In the genomic region with DNA sequence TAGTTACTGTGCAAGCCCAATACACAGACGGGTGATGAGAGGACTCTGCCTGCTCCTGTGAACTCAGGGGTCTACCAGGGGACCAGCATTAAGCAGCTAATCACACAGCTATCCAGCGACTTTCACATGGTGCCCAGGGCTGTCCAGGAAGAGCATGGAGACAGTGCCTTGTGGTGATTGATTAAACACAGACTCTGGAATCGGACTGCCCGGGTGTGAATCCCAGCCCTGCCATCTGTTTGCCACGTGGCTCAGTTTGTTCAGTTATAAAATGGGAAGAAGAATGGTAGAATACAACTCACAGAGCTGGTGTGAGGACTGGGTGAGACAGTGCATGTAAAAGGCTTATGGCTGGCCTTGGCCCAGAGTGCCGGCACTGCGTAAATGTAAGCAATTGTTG, we compare ENCODE assay signal across 11 cellular contexts. TPM values are rescaled to one million over a fixed set of nuclear protein-coding genes. Genes with fewer than 3 reads are reported as not detected.
DNase-seq lines count a peak whose midpoint lies in the region; ATAC-seq, FAIRE-seq and TF ChIP-seq lines count a peak whose summit lies in the region.
"Had no signal": no experiment of that assay in that cellular context is flagged by ENCODE, and none has a peak within 500 bp of the region (broad histone marks: within the 10 kb centered on the region; RNA-seq: fewer than 3 reads in every experiment).

No MANE protein-coding gene starts in this region.

- 82 to 83% methylated on average over 7 of the region's 7 CpGs for WGBS in pancreas, 2 donors

- ATAC-seq in pancreas (no peak), HG03025 (IDR thresholded peaks at IDR 0.05; ENCODE audit: low FRiP score, unreplicated experiment) (no peak)

- TF ChIP-seq CTCF in A673 (conservative IDR thresholded peaks at IDR 0.05; ENCODE audit: low read depth, low read length) = no peak
- no peak for TF ChIP-seq CTCF in RWPE1 (conservative IDR thresholded peaks at IDR 0.05; ENCODE audit: low read depth)
- no peak for TF ChIP-seq CTCF in fibroblast of mammary gland (conservative IDR thresholded peaks at IDR 0.05; ENCODE audit: control insufficient read depth, insufficient read depth, low read depth, low read length)
- TF ChIP-seq CTCF in pancreas (IDR thresholded peaks at IDR 0.05) = no peak
- no peak for TF ChIP-seq CTCF in MM.1S (IDR thresholded peaks at IDR 0.05; ENCODE audit: low read length)

- no TSS peak for BruUV-seq in A673 (replicated peaks; lab: Mats Ljungman, UMichigan)

- H3K4me1 ChIP-seq in A673 (ENCODE audit: insufficient read depth, low read length, poor library complexity, severe bottlenecking) (peaks cover 57% of the 10 kb centered on the region), pancreas (peaks cover 32 to 34% (median 33%) of the 10 kb centered on the region in 3 donors), MM.1S (ENCODE audit: low read length) (peaks cover 12% of the 10 kb centered on the region)

- DNase-seq in A673 (ENCODE audit: low spot score) = no peak
- no peak for DNase-seq in RWPE1 (ENCODE audit: low spot score)
- peak; percentile 23 for DNase-seq in fibroblast of mammary gland (ENCODE audit: low read depth)
- no peak for DNase-seq in pancreas
- no peak for DNase-seq in DMS 273 treated with DMSO at 0.1 percent for 48 hours (lab: John Stamatoyannopoulos, UW)
- no peak for DNase-seq in NCI-H226
- DNase-seq in MM.1S = no peak
- DNase-seq: activated naive CD4-positive, alpha-beta T cell treated with anti-CD3 and anti-CD28 coated beads, Interleukin-2, amount 50 U/mL, for 16 hours; CD4-positive, alpha-beta T cell; SHP77 had no signal

- no peak overlapping the region for H3K4me2 ChIP-seq in MM.1S (ENCODE audit: low read depth, low read length)

- no peaks in the 10 kb centered on the region for H3K9me2 ChIP-seq in MM.1S (replicated peaks; ENCODE audit: insufficient read depth, low read length)

- no peaks in the 10 kb centered on the region for H3K79me2 ChIP-seq in MM.1S (ENCODE audit: low read length)

- intact Hi-C loops in A673 (cut with micrococcal nuclease; ENCODE audit: unreplicated experiment) (no loop called here), pancreas (cut with DNase I) (no loop called here)

- no peaks in the 10 kb centered on the region for H3K36me3 ChIP-seq in A673 (ENCODE audit: insufficient read depth, low read length, poor library complexity, severe bottlenecking)
- no peaks in the 10 kb centered on the region for H3K36me3 ChIP-seq in pancreas
- H3K36me3 ChIP-seq in MM.1S (replicated peaks; ENCODE audit: insufficient read depth, low read length) = no peaks in the 10 kb centered on the region

- POLR2A ChIA-PET in A673 (lab: Charles Lee; ENCODE audit: low non-redundant PET) (interaction anchor here (0.6 kb wide), 1 partner anchor 1567 kb away, joined by 4 read pairs; no protein-coding TSS in a partner anchor), RWPE1 (lab: Yijun Ruan, JAX; ENCODE audit: low non-redundant PET) (no interaction called here)

- H3K4me3 ChIP-seq in A673 (ENCODE audit: low read depth, low read length, poor library complexity, severe bottlenecking) = no peak overlapping the region
- no peak overlapping the region for H3K4me3 ChIP-seq in fibroblast of mammary gland (ENCODE audit: control insufficient read depth, low read depth, low read length)
- no peak overlapping the region for H3K4me3 ChIP-seq in pancreas
- H3K4me3 ChIP-seq in MM.1S (ENCODE audit: low read length) = no peak overlapping the region

- peak overlapping the region; percentile 85 for H3K27ac ChIP-seq in A673 (ENCODE audit: low read depth, low read length, poor library complexity, severe bottlenecking)
- H3K27ac ChIP-seq in RWPE1 = peak overlapping the region; percentile 93
- peak overlapping the region; percentile 42 to 81 (median 62) for H3K27ac ChIP-seq in pancreas
- no peak overlapping the region for H3K27ac ChIP-seq in MM.1S (ENCODE audit: low read length)

- no peaks in the 10 kb centered on the region for H4K20me1 ChIP-seq in MM.1S (ENCODE audit: insufficient read depth, low read length)

- H3K9ac ChIP-seq in MM.1S (ENCODE audit: low read length) = no peak overlapping the region

- FAIRE-seq in pancreas (lab: Jason Lieb, UNC) = no peak

- CTCF ChIA-PET in A673 (lab: Charles Lee) (no interaction called here), RWPE1 (lab: Yijun Ruan, JAX) (interaction anchor here (0.7 to 1.0 kb wide), 2 partner anchors 13 to 14 kb away, joined by 3 to 5 read pairs; no protein-coding TSS in a partner anchor)

- no peak overlapping the region for H2AFZ ChIP-seq in MM.1S (ENCODE audit: low read length)

- H3K9me3 ChIP-seq in A673 (ENCODE audit: low read depth, low read length, poor library complexity, severe bottlenecking) (no peaks in the 10 kb centered on the region), pancreas (no peaks in the 10 kb centered on the region), MM.1S (replicated peaks; ENCODE audit: insufficient read depth, low read length) (no peaks in the 10 kb centered on the region)

- H3K27me3 ChIP-seq in A673 (replicated peaks; ENCODE audit: insufficient read depth, low read depth, low read length, poor library complexity) (no peaks in the 10 kb centered on the region), pancreas (no peaks in the 10 kb centered on the region), MM.1S (replicated peaks; ENCODE audit: insufficient read depth, low read length) (no peaks in the 10 kb centered on the region)

- H3F3A ChIP-seq in MM.1S (ENCODE audit: insufficient read depth, low read length) = no peaks in the 10 kb centered on the region

RNA-seq across cellular contexts. Expression of gene NPAS1, which starts 42.1 kb away (rescaled TPM):
- total RNA-seq in A673 (2021) (2.1 and 2.4 TPM in 2 replicates), pancreas (under 1 TPM; 0.12 to 0.42 (median 0.23) TPM)
- polyA plus RNA-seq in pancreas = under 1 TPM; 0.46 to 0.49 TPM
